9 cellular contexts compared by ENCODE assay signal in genomic region chr2:23106232-23106631, GRCh38.
"Had no signal": no experiment of that assay in that cellular context is flagged by ENCODE, and none has a peak within 500 bp of the region (broad histone marks: within the 10 kb centered on the region; RNA-seq: fewer than 3 reads in every experiment).

No MANE protein-coding gene starts in this region.

- ATAC-seq: HCT116, HepG2 had no signal

- H3K27ac ChIP-seq: GM23248, HL-60 had no signal

- DNase-seq: GM23248, GOT3, H7, HFFc6 had no signal

- H3K36me3 ChIP-seq: HAP-1 had no signal

- H3K4me1 Mint-ChIP-seq: IgD-negative memory B cell had no signal

- H3K4me3 Mint-ChIP-seq: HFFc6, IgD-negative memory B cell had no signal

- H3K36me3 Mint-ChIP-seq: IgD-negative memory B cell had no signal

- H3K4me3 ChIP-seq: GM23248, HAP-1 had no signal

- H3K27ac Mint-ChIP-seq: HFFc6, IgD-negative memory B cell had no signal

- H3K9me3 ChIP-seq: HAP-1 had no signal

- H3K4me1 ChIP-seq: HAP-1 had no signal
